ENCODE assay signal across 24 cellular contexts in genomic region chr6:5622276-5623005, GRCh38.
"Had no signal": no experiment of that assay in that cellular context is flagged by ENCODE, and none has a peak within 500 bp of the region (broad histone marks: within the 10 kb centered on the region; RNA-seq: fewer than 3 reads in every experiment).

No MANE protein-coding gene starts in this region.

- H3K9me3 ChIP-seq: gastroesophageal sphincter, heart left ventricle, left lung, mucosa of descending colon, sigmoid colon, spleen, testis, tibial artery had no signal

- H3K4me3 ChIP-seq: gastroesophageal sphincter, heart left ventricle, hepatocyte, left lung, lung, mucosa of descending colon, sigmoid colon, skin epidermis, spleen, testis, tibial artery had no signal

- ATAC-seq: gastroesophageal sphincter; left lung; mucosa of descending colon; natural killer cell treated with Interleukin-12 subunit alpha and Interleukin-12 subunit beta and Interleukin-15 and Interleukin-18, amount 100 ng/mL, for 72 hours; stimulated activated memory B cell treated with anti-CD40 and anti-IgM and Interleukin-4, amounts not matched to agents 10 μg/mL and 1 μg/mL and 100 μg/mL, for 72 hours; stimulated activated naive CD8-positive, alpha-beta T cell treated with anti-CD3 and anti-CD28 coated beads, Interleukin-15, Interleukin-2, amounts not matched to agents 100 U/mL and 50 U/mL, for 24 hours had no signal

- H3K36me3 ChIP-seq: heart left ventricle, left lung, sigmoid colon had no signal

- H3K27ac ChIP-seq: hepatocyte, left lung, parathyroid adenoma, sigmoid colon, skin epidermis, spleen, testis, tibial artery had no signal

- H3K27me3 ChIP-seq: gastroesophageal sphincter, heart left ventricle, hepatocyte, left lung, sigmoid colon, spleen, testis, tibial artery had no signal

- DNase-seq: cerebellar nuclear complex; cortex of kidney; effector CD8-positive, alpha-beta T cell; endodermal cell; heart left ventricle; kidney; left lung; mesenchymal stem cell; mucosa of descending colon; naive B cell; sigmoid colon; spleen; stimulated activated CD4-positive, alpha-beta T cell treated with anti-CD3 and anti-CD28 coated beads, Interleukin-4, amount 100 ng/mL, for 4 hours; stimulated activated naive CD8-positive, alpha-beta T cell treated with anti-CD3 and anti-CD28 coated beads, Interleukin-15, Interleukin-2, amounts not matched to agents 100 U/mL and 50 U/mL, for 24 hours; substantia nigra; testis; tibial artery had no signal

- FAIRE-seq: kidney had no signal

- H3K4me1 ChIP-seq: gastroesophageal sphincter, testis, tibial artery had no signal
